1 cellular context compared by ENCODE assay signal in the genomic region with DNA sequence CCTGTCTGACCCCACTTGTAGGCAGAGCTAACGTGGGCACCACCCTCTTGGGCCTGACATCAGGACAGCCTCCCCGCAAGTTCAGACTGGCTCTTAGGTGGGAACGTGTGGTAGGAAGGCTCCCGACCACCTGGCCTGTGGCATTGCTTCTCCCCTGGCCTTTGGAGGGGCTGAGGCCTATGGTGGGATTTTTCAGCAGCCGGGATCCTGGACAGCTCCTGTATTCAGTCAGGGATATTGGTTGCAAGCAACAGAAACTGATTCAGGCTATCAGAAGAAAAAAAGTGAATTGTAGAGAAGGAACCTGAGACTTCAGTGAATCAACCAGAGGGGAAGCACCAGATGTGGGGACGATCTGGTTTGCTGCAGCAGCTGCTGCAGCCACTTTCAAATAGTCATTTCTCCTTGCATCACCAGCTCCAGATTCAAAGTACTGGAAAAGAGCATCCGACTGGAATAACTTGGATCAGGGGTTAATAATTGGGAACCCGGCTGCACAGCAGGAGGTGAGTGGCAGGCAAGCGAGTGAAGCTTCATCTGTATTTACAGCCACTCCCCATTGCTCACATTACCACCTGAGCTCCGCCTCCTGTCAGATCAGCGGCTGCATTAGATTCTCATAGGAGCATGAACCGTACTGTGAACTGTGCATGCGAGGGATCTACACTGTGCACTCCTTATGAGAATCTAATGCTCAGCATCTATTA.
TF ChIP-seq lines count a peak whose summit lies in the region.

No MANE protein-coding gene starts in this region.

TF ChIP-seq in SK-N-SH, 30 proteins besides CTCF, POLR2A, EP300 and RAD21:
- TF ChIP-seq, protein P1, sequence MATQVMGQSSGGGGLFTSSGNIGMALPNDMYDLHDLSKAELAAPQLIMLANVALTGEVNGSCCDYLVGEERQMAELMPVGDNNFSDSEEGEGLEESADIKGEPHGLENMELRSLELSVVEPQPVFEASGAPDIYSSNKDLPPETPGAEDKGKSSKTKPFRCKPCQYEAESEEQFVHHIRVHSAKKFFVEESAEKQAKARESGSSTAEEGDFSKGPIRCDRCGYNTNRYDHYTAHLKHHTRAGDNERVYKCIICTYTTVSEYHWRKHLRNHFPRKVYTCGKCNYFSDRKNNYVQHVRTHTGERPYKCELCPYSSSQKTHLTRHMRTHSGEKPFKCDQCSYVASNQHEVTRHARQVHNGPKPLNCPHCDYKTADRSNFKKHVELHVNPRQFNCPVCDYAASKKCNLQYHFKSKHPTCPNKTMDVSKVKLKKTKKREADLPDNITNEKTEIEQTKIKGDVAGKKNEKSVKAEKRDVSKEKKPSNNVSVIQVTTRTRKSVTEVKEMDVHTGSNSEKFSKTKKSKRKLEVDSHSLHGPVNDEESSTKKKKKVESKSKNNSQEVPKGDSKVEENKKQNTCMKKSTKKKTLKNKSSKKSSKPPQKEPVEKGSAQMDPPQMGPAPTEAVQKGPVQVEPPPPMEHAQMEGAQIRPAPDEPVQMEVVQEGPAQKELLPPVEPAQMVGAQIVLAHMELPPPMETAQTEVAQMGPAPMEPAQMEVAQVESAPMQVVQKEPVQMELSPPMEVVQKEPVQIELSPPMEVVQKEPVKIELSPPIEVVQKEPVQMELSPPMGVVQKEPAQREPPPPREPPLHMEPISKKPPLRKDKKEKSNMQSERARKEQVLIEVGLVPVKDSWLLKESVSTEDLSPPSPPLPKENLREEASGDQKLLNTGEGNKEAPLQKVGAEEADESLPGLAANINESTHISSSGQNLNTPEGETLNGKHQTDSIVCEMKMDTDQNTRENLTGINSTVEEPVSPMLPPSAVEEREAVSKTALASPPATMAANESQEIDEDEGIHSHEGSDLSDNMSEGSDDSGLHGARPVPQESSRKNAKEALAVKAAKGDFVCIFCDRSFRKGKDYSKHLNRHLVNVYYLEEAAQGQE (IDR thresholded peaks at IDR 0.05; ENCODE audit: low read depth, low read length): peak; percentile 91
- TF ChIP-seq NFIC (IDR thresholded peaks at IDR 0.05; ENCODE audit: borderline replicate concordance): no peak
